In the genomic region with DNA sequence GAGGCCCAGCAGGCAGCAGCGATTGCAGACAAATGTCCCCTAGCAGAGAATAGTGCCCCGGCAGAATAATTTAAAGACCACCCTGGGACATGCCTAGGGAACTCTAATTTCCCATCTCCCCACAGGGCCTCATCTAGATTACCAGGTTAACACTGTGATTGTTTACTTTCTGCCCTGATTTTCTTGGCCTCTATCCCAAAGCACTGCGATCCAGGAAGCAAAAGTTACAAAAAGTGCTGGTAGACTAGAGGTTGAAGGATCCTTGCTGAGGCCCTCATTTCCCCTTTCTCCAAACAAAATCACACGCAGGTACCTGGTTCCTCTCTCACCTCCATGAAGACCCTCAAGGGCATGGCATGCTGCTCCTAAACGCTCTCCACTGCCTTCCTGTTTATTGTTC, we compare ENCODE assay signal across 18 cellular contexts.
DNase-seq lines count a peak whose midpoint lies in the region; TF ChIP-seq lines count a peak whose summit lies in the region.
"Had no signal": no experiment of that assay in that cellular context is flagged by ENCODE, and none has a peak within 500 bp of the region (broad histone marks: within the 10 kb centered on the region; RNA-seq: fewer than 3 reads in every experiment).

No MANE protein-coding gene starts in this region.

- POLR2A ChIA-PET in HEK293 (lab: Yijun Ruan, JAX), result no interaction called here

- DNase-seq in DMS53 treated with DMSO at 0.1 percent for 48 hours (lab: John Stamatoyannopoulos, UW; ENCODE audit: unreplicated experiment), result peak; percentile 27
- peak; percentile 12 for DNase-seq in ecto neural progenitor cell (ENCODE audit: low spot score)
- no peak for DNase-seq in glomerular visceral epithelial cell (ENCODE audit: extremely low spot score)
- no peak for DNase-seq in T-helper 2 cell treated with Interferon-gamma antibody and Interleukin-4, amounts not matched to agents 5 μg/mL and 100 μg/mL, for 36 hours (ENCODE audit: low spot score)
- no peak for DNase-seq in activated T-cell treated with anti-CD3 and anti-CD28 coated beads, Interleukin-2, amount 50 U/mL, for 24 hours
- DNase-seq: activated CD4-positive, alpha-beta T cell treated with anti-CD3 and anti-CD28 coated beads for 36 hours; dermis blood vessel endothelial cell; KG1; NCI-H446; stimulated activated CD4-positive, alpha-beta T cell treated with anti-CD3 and anti-CD28 coated beads, Interleukin-15, amount 100 ng/mL, for 24 hours; testis had no signal

- H3K27ac Mint-ChIP-seq in nephron, result peak overlapping the region; percentile 31 to 83 (median 35)
- H3K27ac Mint-ChIP-seq in T-helper 2 cell treated with Interferon-gamma antibody and Interleukin-4, amounts not matched to agents 5 μg/mL and 100 μg/mL, for 36 hours, result no peak overlapping the region
- no peak overlapping the region for H3K27ac Mint-ChIP-seq in activated T-cell treated with anti-CD3 and anti-CD28 coated beads, Interleukin-2, amount 50 U/mL, for 24 hours
- H3K27ac Mint-ChIP-seq: activated CD4-positive, alpha-beta T cell treated with anti-CD3 and anti-CD28 coated beads for 36 hours had no signal

- CTCF ChIA-PET in HEK293 (lab: Yijun Ruan, JAX), result no interaction called here

- H3K4me3 Mint-ChIP-seq in nephron, result no peak overlapping the region
- H3K4me3 Mint-ChIP-seq in T-helper 2 cell treated with Interferon-gamma antibody and Interleukin-4, amounts not matched to agents 5 μg/mL and 100 μg/mL, for 36 hours, result no peak overlapping the region
- no peak overlapping the region for H3K4me3 Mint-ChIP-seq in activated T-cell treated with anti-CD3 and anti-CD28 coated beads, Interleukin-2, amount 50 U/mL, for 24 hours
- H3K4me3 Mint-ChIP-seq: activated CD4-positive, alpha-beta T cell treated with anti-CD3 and anti-CD28 coated beads for 36 hours had no signal

- H3K27me3 Mint-ChIP-seq in nephron (ENCODE audit: low read depth), result no peaks in the 10 kb centered on the region
- no peaks in the 10 kb centered on the region for H3K27me3 Mint-ChIP-seq in T-helper 2 cell treated with Interferon-gamma antibody and Interleukin-4, amounts not matched to agents 5 μg/mL and 100 μg/mL, for 36 hours (ENCODE audit: low read depth)
- H3K27me3 Mint-ChIP-seq in activated T-cell treated with anti-CD3 and anti-CD28 coated beads, Interleukin-2, amount 50 U/mL, for 24 hours, result peaks cover 13% of the 10 kb centered on the region
- H3K27me3 Mint-ChIP-seq: activated CD4-positive, alpha-beta T cell treated with anti-CD3 and anti-CD28 coated beads for 36 hours had no signal

- no peaks in the 10 kb centered on the region for H3K9me3 ChIP-seq in HEK293 (ENCODE audit: control insufficient read depth, insufficient read depth, low read depth, low read length)
- H3K9me3 ChIP-seq: neutrophil, testis had no signal

- H3K4me1 Mint-ChIP-seq in nephron, result peaks cover 27% of the 10 kb centered on the region
- H3K4me1 Mint-ChIP-seq in T-helper 2 cell treated with Interferon-gamma antibody and Interleukin-4, amounts not matched to agents 5 μg/mL and 100 μg/mL, for 36 hours (ENCODE audit: low read depth), result no peaks in the 10 kb centered on the region
- H3K4me1 Mint-ChIP-seq in activated T-cell treated with anti-CD3 and anti-CD28 coated beads, Interleukin-2, amount 50 U/mL, for 24 hours (ENCODE audit: low read depth), result no peaks in the 10 kb centered on the region
- H3K4me1 Mint-ChIP-seq: activated CD4-positive, alpha-beta T cell treated with anti-CD3 and anti-CD28 coated beads for 36 hours had no signal

- TF ChIP-seq CTCF in HEK293 (tag by site-specific recombination; IDR thresholded peaks at IDR 0.05) (no peak), nephron (IDR thresholded peaks at IDR 0.05; ENCODE audit: unreplicated experiment in 3 of 3) (no peak)

- no peaks in the 10 kb centered on the region for H3K36me3 ChIP-seq in HEK293 (ENCODE audit: control insufficient read depth in 2 of 2, insufficient read depth in 1 of 2, low read length in 2 of 2)
- H3K36me3 ChIP-seq: neutrophil, right atrium auricular region had no signal

- no peaks in the 10 kb centered on the region for H3K36me3 Mint-ChIP-seq in nephron (ENCODE audit: low read depth)
- H3K36me3 Mint-ChIP-seq in T-helper 2 cell treated with Interferon-gamma antibody and Interleukin-4, amounts not matched to agents 5 μg/mL and 100 μg/mL, for 36 hours (ENCODE audit: low read depth), result no peaks in the 10 kb centered on the region
- H3K36me3 Mint-ChIP-seq in activated T-cell treated with anti-CD3 and anti-CD28 coated beads, Interleukin-2, amount 50 U/mL, for 24 hours (ENCODE audit: low read depth), result no peaks in the 10 kb centered on the region

- no peak overlapping the region for H3K4me3 ChIP-seq in HEK293 (ENCODE audit: low read depth, low read length)
- H3K4me3 ChIP-seq: GM23248, right atrium auricular region, testis had no signal

- peaks cover 3% of the 10 kb centered on the region for H3K9me3 Mint-ChIP-seq in nephron
- H3K9me3 Mint-ChIP-seq in T-helper 2 cell treated with Interferon-gamma antibody and Interleukin-4, amounts not matched to agents 5 μg/mL and 100 μg/mL, for 36 hours, result no peaks in the 10 kb centered on the region
- no peaks in the 10 kb centered on the region for H3K9me3 Mint-ChIP-seq in activated T-cell treated with anti-CD3 and anti-CD28 coated beads, Interleukin-2, amount 50 U/mL, for 24 hours

- H3K27ac ChIP-seq in HEK293 (ENCODE audit: extremely low read depth, low read depth, low read length), result no peak overlapping the region
- H3K27ac ChIP-seq: epithelial cell of prostate, foreskin keratinocyte, GM23248, neutrophil, right atrium auricular region, testis had no signal

- peaks cover 14% of the 10 kb centered on the region for H3K4me1 ChIP-seq in HEK293 (ENCODE audit: control insufficient read depth, insufficient read depth, low read length)
- H3K4me1 ChIP-seq: right atrium auricular region had no signal

TF ChIP-seq in HEK293, 187 proteins besides CTCF, POLR2A, EP300 and RAD21:
- TF ChIP-seq, protein P1, sequence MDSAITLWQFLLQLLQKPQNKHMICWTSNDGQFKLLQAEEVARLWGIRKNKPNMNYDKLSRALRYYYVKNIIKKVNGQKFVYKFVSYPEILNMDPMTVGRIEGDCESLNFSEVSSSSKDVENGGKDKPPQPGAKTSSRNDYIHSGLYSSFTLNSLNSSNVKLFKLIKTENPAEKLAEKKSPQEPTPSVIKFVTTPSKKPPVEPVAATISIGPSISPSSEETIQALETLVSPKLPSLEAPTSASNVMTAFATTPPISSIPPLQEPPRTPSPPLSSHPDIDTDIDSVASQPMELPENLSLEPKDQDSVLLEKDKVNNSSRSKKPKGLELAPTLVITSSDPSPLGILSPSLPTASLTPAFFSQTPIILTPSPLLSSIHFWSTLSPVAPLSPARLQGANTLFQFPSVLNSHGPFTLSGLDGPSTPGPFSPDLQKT (IDR thresholded peaks at IDR 0.05; ENCODE audit: borderline replicate concordance, low read depth, low read length), result no peak
- no peak for TF ChIP-seq ZSCAN18 (tag by site-specific recombination; IDR thresholded peaks at IDR 0.05)
- TF ChIP-seq ZXDB (tag by site-specific recombination; IDR thresholded peaks at IDR 0.05), result no peak
- peak; percentile 52 for TF ChIP-seq ZIC2 (tag by site-specific recombination; IDR thresholded peaks at IDR 0.05)

Comparison
In these comparisons a context has a peak if more than half of its experiments do, and no peak if none do; other contexts are left out.
1. DNase-seq: peak in DMS53 treated with DMSO at 0.1 percent for 48 hours (single experiment) and ecto neural progenitor cell (single experiment); none in glomerular visceral epithelial cell (single experiment), T-helper 2 cell treated with Interferon-gamma antibody and Interleukin-4, amounts not matched to agents 5 μg/mL and 100 μg/mL, for 36 hours (single experiment) and activated T-cell treated with anti-CD3 and anti-CD28 coated beads, Interleukin-2, amount 50 U/mL, for 24 hours (single experiment).
2. H3K27ac Mint-ChIP-seq: peak in nephron (3 of 3); none in T-helper 2 cell treated with Interferon-gamma antibody and Interleukin-4, amounts not matched to agents 5 μg/mL and 100 μg/mL, for 36 hours (single experiment) and activated T-cell treated with anti-CD3 and anti-CD28 coated beads, Interleukin-2, amount 50 U/mL, for 24 hours (single experiment).